8 cellular contexts compared by ENCODE assay signal in the genomic region with DNA sequence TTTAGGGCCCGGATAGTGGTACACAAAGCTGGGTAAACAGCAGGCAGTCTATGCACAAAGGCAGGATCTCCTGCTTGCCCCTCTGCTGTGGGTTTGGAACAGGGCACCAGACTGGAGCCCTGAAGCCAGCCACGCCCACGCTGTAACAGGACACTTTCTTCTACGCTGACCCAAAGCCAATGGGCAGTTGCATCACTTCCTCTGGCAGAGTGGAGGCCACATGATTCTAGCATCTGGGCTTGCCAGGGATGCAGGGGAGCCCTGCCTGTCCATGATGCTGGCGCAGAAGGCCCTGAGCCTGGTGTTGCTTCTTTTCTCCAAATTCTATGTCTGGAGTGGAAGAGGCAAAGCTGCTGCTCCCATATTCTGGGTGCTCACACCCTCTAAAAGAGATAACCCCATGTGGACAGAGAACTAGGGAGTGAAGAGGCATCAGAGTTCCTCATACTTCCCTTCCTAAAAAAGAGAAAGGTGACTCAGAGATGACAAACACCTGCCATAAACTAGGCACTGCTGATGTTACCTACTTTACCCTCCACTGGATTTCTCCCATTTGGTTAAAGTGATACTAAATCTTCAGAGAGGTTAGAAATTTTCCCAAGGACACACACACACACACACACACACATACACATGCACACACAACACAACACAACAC.
DNase-seq lines count a peak whose midpoint lies in the region; ATAC-seq, FAIRE-seq and TF ChIP-seq lines count a peak whose summit lies in the region.

No MANE protein-coding gene starts in this region.

- TF ChIP-seq CTCF in Calu3 (IDR thresholded peaks at IDR 0.05; ENCODE audit: unreplicated experiment), result no peak
- no peak for TF ChIP-seq CTCF in bronchial epithelial cell (IDR thresholded peaks at IDR 0.05; ENCODE audit: insufficient read depth, low read length, severe bottlenecking)
- TF ChIP-seq CTCF in testis (IDR thresholded peaks at IDR 0.05), result no peak

- peak; percentile 75 for DNase-seq in Calu3
- peak; percentile 87 for DNase-seq in NCI-H2196 (lab: John Stamatoyannopoulos, UW; ENCODE audit: unreplicated experiment)
- DNase-seq in bronchial epithelial cell (ENCODE audit: low read depth), result peak; percentile 74
- DNase-seq in left colon, result peak; percentile 66 to 83
- DNase-seq in testis, result peak; percentile 86
- DNase-seq in activated CD4-positive, alpha-beta T cell treated with anti-CD3 and anti-CD28 coated beads for 48 hours, result no peak
- no peak for DNase-seq in T-helper 2 cell
- DNase-seq in stimulated activated naive CD8-positive, alpha-beta T cell treated with anti-CD3 and anti-CD28 coated beads, Interleukin-15, amount 100 ng/mL, for 72 hours, result no peak

- H3K36me3 Mint-ChIP-seq in Calu3 (ENCODE audit: insufficient read depth, unreplicated experiment), result peaks cover 14% of the 10 kb centered on the region

- peak; percentile 27 for ATAC-seq in left colon
- no peak for ATAC-seq in stimulated activated naive CD8-positive, alpha-beta T cell treated with anti-CD3 and anti-CD28 coated beads, Interleukin-15, amount 100 ng/mL, for 72 hours

- H3K4me3 Mint-ChIP-seq in Calu3 (ENCODE audit: low read depth, unreplicated experiment), result no peak overlapping the region
- no peak overlapping the region for H3K4me3 Mint-ChIP-seq in stimulated activated naive CD8-positive, alpha-beta T cell treated with anti-CD3 and anti-CD28 coated beads, Interleukin-15, amount 100 ng/mL, for 72 hours

- H3K4me1 ChIP-seq in testis, result peaks cover 34% of the 10 kb centered on the region

- H3K4me1 Mint-ChIP-seq in Calu3 (ENCODE audit: low read depth, unreplicated experiment), result peaks cover 54% of the 10 kb centered on the region
- no peaks in the 10 kb centered on the region for H3K4me1 Mint-ChIP-seq in stimulated activated naive CD8-positive, alpha-beta T cell treated with anti-CD3 and anti-CD28 coated beads, Interleukin-15, amount 100 ng/mL, for 72 hours

- FAIRE-seq in bronchial epithelial cell (lab: Jason Lieb, UNC), result peak; percentile 76

- intact Hi-C loops in Calu3 (cut with micrococcal nuclease; ENCODE audit: unreplicated experiment), result loop anchor here (5.0 kb wide), 3 partner anchors 203 to 307 kb away; no protein-coding TSS in a partner anchor
- intact Hi-C loops in left colon (cut with DNase I, micrococcal nuclease), result no loop called here
- intact Hi-C loops in testis (cut with DNase I; ENCODE audit: low total_unique reads), result no loop called here

- H3K9me3 Mint-ChIP-seq in Calu3 (ENCODE audit: low read depth, unreplicated experiment), result no peaks in the 10 kb centered on the region
- peaks cover 0 to 5% of the 10 kb centered on the region in 2 donors for H3K9me3 Mint-ChIP-seq in stimulated activated naive CD8-positive, alpha-beta T cell treated with anti-CD3 and anti-CD28 coated beads, Interleukin-15, amount 100 ng/mL, for 72 hours

- BruUV-seq in Calu3 (replicated peaks; lab: Mats Ljungman, UMichigan), result TSS peak; percentile 78

- H3K4me3 ChIP-seq in bronchial epithelial cell (ENCODE audit: low read depth, low read length) (no peak overlapping the region), testis (no peak overlapping the region)

- TF ChIP-seq POLR2A in testis (IDR thresholded peaks at IDR 0.05), result no peak

- H3K27ac Mint-ChIP-seq in Calu3 (ENCODE audit: unreplicated experiment), result peak overlapping the region; percentile 97
- peak overlapping the region in 1 of 2 donors; percentile 16 for H3K27ac Mint-ChIP-seq in stimulated activated naive CD8-positive, alpha-beta T cell treated with anti-CD3 and anti-CD28 coated beads, Interleukin-15, amount 100 ng/mL, for 72 hours

- H3K27ac ChIP-seq in testis, result peak overlapping the region; percentile 8 to 84

- no peaks in the 10 kb centered on the region for H3K9me3 ChIP-seq in testis

- CTCF ChIA-PET in Calu3 (lab: Charles Lee), result no interaction called here

- 39 to 59% methylated on average over 5 of the region's 5 CpGs for WGBS in testis, 2 donors

- H3K36me3 ChIP-seq in bronchial epithelial cell (ENCODE audit: control insufficient read depth, insufficient read depth, low read length), result no peaks in the 10 kb centered on the region
- H3K36me3 ChIP-seq in testis (ENCODE audit: low read depth, missing control alignments), result no peaks in the 10 kb centered on the region

- H3K27me3 ChIP-seq in bronchial epithelial cell (ENCODE audit: control insufficient read depth, insufficient read depth, low read length), result no peaks in the 10 kb centered on the region
- H3K27me3 ChIP-seq in testis, result no peaks in the 10 kb centered on the region

- H3K27me3 Mint-ChIP-seq in Calu3 (ENCODE audit: unreplicated experiment), result no peaks in the 10 kb centered on the region
- no peaks in the 10 kb centered on the region for H3K27me3 Mint-ChIP-seq in stimulated activated naive CD8-positive, alpha-beta T cell treated with anti-CD3 and anti-CD28 coated beads, Interleukin-15, amount 100 ng/mL, for 72 hours

Comparison
In these comparisons a context has a peak if more than half of its experiments do, and no peak if none do; other contexts are left out.
1. DNase-seq: peak in Calu3 (single experiment), NCI-H2196 (single experiment), bronchial epithelial cell (single experiment), left colon (2 of 2) and testis (single experiment); none in activated CD4-positive, alpha-beta T cell treated with anti-CD3 and anti-CD28 coated beads for 48 hours (single experiment), T-helper 2 cell (0 of 5) and stimulated activated naive CD8-positive, alpha-beta T cell treated with anti-CD3 and anti-CD28 coated beads, Interleukin-15, amount 100 ng/mL, for 72 hours (0 of 2).